ENCODE assay signal across 27 cellular contexts in genomic region chr3:185233328-185233727, GRCh38.
"Had no signal": no experiment of that assay in that cellular context is flagged by ENCODE, and none has a peak within 500 bp of the region (broad histone marks: within the 10 kb centered on the region; RNA-seq: fewer than 3 reads in every experiment).

No MANE protein-coding gene starts in this region.

- H3K27ac ChIP-seq: colonic mucosa, coronary artery, dorsolateral prefrontal cortex, epithelial cell of prostate, esophagus muscularis mucosa, esophagus squamous epithelium, foreskin keratinocyte, gastrocnemius medialis, gastroesophageal sphincter, heart left ventricle, hepatocyte had no signal

- ATAC-seq: effector memory CD8-positive, alpha-beta T cell; esophagus mucosa; foreskin keratinocyte; gastrocnemius medialis; gastroesophageal sphincter; heart left ventricle had no signal

- H3K4me1 ChIP-seq: colonic mucosa, esophagus muscularis mucosa, esophagus squamous epithelium, foreskin keratinocyte, gastrocnemius medialis, gastroesophageal sphincter, heart left ventricle had no signal

- FAIRE-seq: colon, endometrium, frontal cortex had no signal

- H3K27me3 ChIP-seq: colonic mucosa, dorsolateral prefrontal cortex, esophagus muscularis mucosa, esophagus squamous epithelium, foreskin keratinocyte, gastrocnemius medialis, gastroesophageal sphincter, heart left ventricle, hepatocyte had no signal

- H3K4me3 ChIP-seq: colonic mucosa, coronary artery, dorsolateral prefrontal cortex, esophagus muscularis mucosa, esophagus squamous epithelium, gastrocnemius medialis, gastroesophageal sphincter, heart left ventricle, hepatocyte had no signal

- DNase-seq: colonic mucosa; cortex of kidney; dermis blood vessel endothelial cell; dorsolateral prefrontal cortex; effector CD4-positive, alpha-beta T cell; effector CD8-positive, alpha-beta T cell; effector memory CD4-positive, alpha-beta T cell; effector memory CD8-positive, alpha-beta T cell; endodermal cell; erythroblast; esophagus squamous epithelium; foreskin fibroblast; foreskin keratinocyte; foreskin melanocyte; gastrocnemius medialis; glutamatergic neuron; head of caudate nucleus; heart left ventricle had no signal

- H2AFZ ChIP-seq: hepatocyte had no signal

- H3K4me2 ChIP-seq: hepatocyte had no signal

- H3K36me3 ChIP-seq: colonic mucosa, gastrocnemius medialis had no signal

- H3K9me3 ChIP-seq: colonic mucosa had no signal

- H3K79me2 ChIP-seq: hepatocyte had no signal
